ENCODE assay signal across 8 cellular contexts in the genomic region with DNA sequence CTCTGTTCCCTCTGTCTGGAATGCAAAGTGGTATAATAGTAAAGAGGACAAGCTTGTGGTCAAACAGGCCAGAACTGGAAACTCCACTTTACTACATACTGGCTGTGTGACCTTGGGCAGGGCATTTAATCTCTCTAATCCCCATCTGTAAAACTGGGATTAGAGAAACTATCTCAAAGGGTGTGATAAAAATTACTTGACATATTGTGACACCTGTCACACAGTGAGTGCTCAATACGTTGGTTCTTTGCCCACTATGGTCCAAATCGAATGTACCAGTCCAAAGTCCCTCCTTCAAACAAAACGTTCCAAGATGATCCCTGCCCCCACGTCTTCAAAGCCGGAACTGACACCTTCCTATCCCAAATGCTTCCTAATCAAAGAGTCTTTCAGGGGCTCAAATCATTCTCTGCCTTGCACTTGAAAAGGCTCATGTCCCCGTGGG. TPM values are rescaled to one million over a fixed set of nuclear protein-coding genes. Genes with fewer than 3 reads are reported as not detected.
DNase-seq lines count a peak whose midpoint lies in the region; ATAC-seq and TF ChIP-seq lines count a peak whose summit lies in the region.

No MANE protein-coding gene starts in this region.

- H3K27ac ChIP-seq in skeletal muscle tissue (ENCODE audit: low read depth, low read length) = peak overlapping the region; percentile 82

- no peak for TF ChIP-seq CTCF in foreskin fibroblast (IDR thresholded peaks at IDR 0.05; ENCODE audit: low read depth, low read length)

- H3K36me3 ChIP-seq in H7 (replicated peaks; ENCODE audit: control insufficient read depth, insufficient read depth, low read length) (no peaks in the 10 kb centered on the region; the same call in none of the 2 replicates), skeletal muscle tissue (ENCODE audit: control insufficient read depth in 3 of 3, insufficient read depth in 3 of 3, low read length in 3 of 3) (peaks cover 17 to 30% (median 18%) of the 10 kb centered on the region in 3 donors)

- no peaks in the 10 kb centered on the region for H3K27me3 Mint-ChIP-seq in T-helper 17 cell

- H3K9me3 ChIP-seq in T-helper 17 cell (ENCODE audit: control insufficient read depth, low read length, poor library complexity, severe bottlenecking) (no peaks in the 10 kb centered on the region), skeletal muscle tissue (ENCODE audit: control insufficient read depth in 3 of 3, low read length in 3 of 3) (no peaks in the 10 kb centered on the region)

- peak overlapping the region; percentile 87 for H3K27ac Mint-ChIP-seq in T-helper 17 cell

- H3K27me3 ChIP-seq in H7 (ENCODE audit: control insufficient read depth, insufficient read depth, low read length) = no peaks in the 10 kb centered on the region
- no peaks in the 10 kb centered on the region for H3K27me3 ChIP-seq in skeletal muscle tissue (ENCODE audit: control insufficient read depth in 3 of 3, insufficient read depth in 3 of 3, low read length in 3 of 3)

- ATAC-seq in T-helper 17 cell (no peak), HG02973 (IDR thresholded peaks at IDR 0.05; ENCODE audit: unreplicated experiment) (no peak), HG03442 (IDR thresholded peaks at IDR 0.05; ENCODE audit: unreplicated experiment) (no peak), GM18861 (IDR thresholded peaks at IDR 0.05; ENCODE audit: unreplicated experiment) (no peak)

- DNase-seq in H7 (no peak), T-helper 17 cell (no peak), foreskin fibroblast (no peak), NCI-H1694 treated with DMSO at 0.1 percent for 48 hours (lab: John Stamatoyannopoulos, UW) (no peak)

- H3K4me3 ChIP-seq in H7 (ENCODE audit: insufficient read depth, low read depth, low read length) (peak overlapping the region; percentile 72), foreskin fibroblast (ENCODE audit: low read depth in 1 of 2, low read length in 2 of 2) (peak overlapping the region; percentile 57 to 76), skeletal muscle tissue (ENCODE audit: low read length in 3 of 3) (peak overlapping the region; percentile 81 to 94 (median 84))

- peak overlapping the region; percentile 91 for H3K4me3 Mint-ChIP-seq in T-helper 17 cell

- H3K4me1 ChIP-seq in skeletal muscle tissue (ENCODE audit: control insufficient read depth in 3 of 3, insufficient read depth in 3 of 3, low read length in 3 of 3) = peaks cover 18 to 20% (median 20%) of the 10 kb centered on the region in 3 donors

- H3K4me1 Mint-ChIP-seq in T-helper 17 cell = peaks cover 13% of the 10 kb centered on the region

- peak overlapping the region; percentile 66 to 87 (median 69) for H3K9ac ChIP-seq in skeletal muscle tissue (ENCODE audit: low read depth in 1 of 3, low read length in 3 of 3)

- H3K36me3 Mint-ChIP-seq in T-helper 17 cell (ENCODE audit: low read depth) = peaks cover 12% of the 10 kb centered on the region

RNA-seq across cellular contexts. Expression of a gene that starts 0.7 kb away (rescaled TPM):
- 15.9 and 17.6 TPM in 2 replicates for total RNA-seq in H7 (2014; rRNA removed; shearing (Covaris generic))
- 10 to 100 TPM; 28.8 to 31.3 TPM for total RNA-seq in T-helper 17 cell
- 7.3 TPM for total RNA-seq in skeletal muscle tissue

RNA-seq across cellular contexts. Expression of a gene that starts 12.7 kb away (rescaled TPM):
- total RNA-seq in H7 (2014; rRNA removed; shearing (Covaris generic)) = 186 and 207 TPM in 2 replicates
- total RNA-seq in T-helper 17 cell = 1 to 10 TPM; 1.3 to 3.5 TPM
- 69.9 TPM for total RNA-seq in skeletal muscle tissue

RNA-seq across cellular contexts. Expression of a gene that starts 18.9 kb away (rescaled TPM):
- 2.4 and 4.0 TPM in 2 replicates for total RNA-seq in H7 (2014; rRNA removed; shearing (Covaris generic))
- total RNA-seq in T-helper 17 cell = not detected
- 0.52 TPM for total RNA-seq in skeletal muscle tissue

RNA-seq across cellular contexts. Expression of a gene that starts 22.0 kb away (rescaled TPM):
- 0.69 and 2.7 TPM in 2 replicates for total RNA-seq in H7 (2014; rRNA removed; shearing (Covaris generic))
- total RNA-seq in T-helper 17 cell (1 to 10 TPM; 1.5 to 3.1 TPM), skeletal muscle tissue (78.8 TPM)

RNA-seq across cellular contexts. Expression of a gene that starts 43.2 kb away (rescaled TPM):
- total RNA-seq in H7 (2014; rRNA removed; shearing (Covaris generic)) = 47.7 and 56.1 TPM in 2 replicates
- total RNA-seq in T-helper 17 cell (10 to 100 TPM; 36.9 to 41.8 TPM), skeletal muscle tissue (6.3 TPM)

Comparison
In these comparisons a context has a peak if more than half of its experiments do, and no peak if none do; other contexts are left out.
1. RNA of a gene that starts 12.7 kb away (total RNA-seq): 186 to 207 TPM in H7 and 69.9 TPM in skeletal muscle tissue (single experiment); 1.3 to 3.5 TPM in T-helper 17 cell; every median in the first group is over 10 times any median in the second.
2. Peak in every context shown above with its lines, with median percentiles within 50 percentile points of each other: H3K4me3 ChIP-seq.